8 cellular contexts compared by ENCODE assay signal in the genomic region with DNA sequence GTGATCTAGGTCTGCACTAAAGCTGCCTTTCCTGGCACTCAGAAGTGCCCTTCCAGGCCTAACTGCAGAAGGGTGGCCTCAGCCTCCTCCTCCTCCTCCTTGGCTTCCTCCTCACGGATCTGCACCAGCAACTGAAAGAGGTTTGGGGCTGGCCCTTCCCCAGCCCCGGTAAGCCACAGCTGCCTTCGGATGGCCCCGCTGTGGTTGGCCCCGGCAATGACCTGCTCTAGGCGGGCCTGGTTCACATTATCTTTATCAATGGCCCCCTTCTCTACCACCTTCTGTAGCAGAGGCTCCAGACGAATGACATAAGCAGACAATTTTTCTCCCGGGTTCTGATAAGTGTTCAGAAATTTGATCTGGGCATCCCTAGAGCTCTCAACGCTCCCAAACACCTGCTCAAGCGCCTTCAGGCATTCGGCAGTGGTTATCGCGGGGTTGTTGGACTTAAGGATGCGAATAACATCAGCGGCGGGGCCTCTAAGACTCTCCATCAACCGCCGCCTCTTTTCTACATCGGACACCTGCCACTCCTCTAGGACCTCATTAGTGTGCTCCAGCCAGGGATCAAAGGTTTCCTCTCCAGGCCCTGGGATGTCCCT. TPM values are rescaled to one million over a fixed set of nuclear protein-coding genes. Genes with fewer than 3 reads are reported as not detected.
DNase-seq lines count a peak whose midpoint lies in the region; ATAC-seq and TF ChIP-seq lines count a peak whose summit lies in the region.

No MANE protein-coding gene starts in this region.

- peak overlapping the region; percentile 97; the same call in 1 of the 2 replicates for H3K27ac Mint-ChIP-seq in WTC11

- peaks cover 4% of the 10 kb centered on the region for H3K27me3 Mint-ChIP-seq in WTC11 (ENCODE audit: low read depth)

- H3K4me1 Mint-ChIP-seq in WTC11: peaks cover 28% of the 10 kb centered on the region

- peaks cover 20% of the 10 kb centered on the region for H3K4me1 ChIP-seq in neuron (ENCODE audit: insufficient read depth, low read length)

- no peak overlapping the region for H2AFZ ChIP-seq in neuron (ENCODE audit: low read depth, low read length)

- CTCF ChIA-PET in WTC11 (lab: Charles Lee): interaction anchor here (0.8 to 2.9 kb wide), 5 partner anchors 16 to 142 kb away, joined by 3 to 12 read pairs (median 3); no protein-coding TSS in a partner anchor

- peak overlapping the region; percentile 97 for H3K4me3 ChIP-seq in neuron (ENCODE audit: low read length)

- H3K4me3 Mint-ChIP-seq in WTC11: peak overlapping the region; percentile 90

- ATAC-seq in WTC11 (peak; percentile 20), GM18868 (IDR thresholded peaks at IDR 0.05; ENCODE audit: unreplicated experiment) (no peak)

- DNase-seq in NK-92 treated with Interleukin-12 subunit alpha and Interleukin-12 subunit beta, amount 100 ng/mL, for 24 hours (lab: John Stamatoyannopoulos, UW): peak; percentile 45
- DNase-seq in NK-92 (lab: John Stamatoyannopoulos, UW; ENCODE audit: unreplicated experiment) (no peak), MV-4-11 (lab: John Stamatoyannopoulos, UW) (peak; percentile 54), WTC11 (ENCODE audit: low spot score) (no peak), erythroblast (lab: John Stamatoyannopoulos, UW) (peak; percentile 64), KG1 (lab: John Stamatoyannopoulos, UW) (no peak)

- peaks cover 11% of the 10 kb centered on the region for H3K36me3 ChIP-seq in neuron (ENCODE audit: insufficient read depth, low read length)

- no peak for TF ChIP-seq POLR2A in erythroblast (IDR thresholded peaks at IDR 0.05; ENCODE audit: low read length)

- POLR2A ChIA-PET in WTC11 (lab: Charles Lee): interaction anchor here (1.3 to 1.9 kb wide), 5 partner anchors 47 to 222 kb away, joined by 3 to 4 read pairs (median 3); a partner anchor contains a TSS

- no peaks in the 10 kb centered on the region for H3K27me3 ChIP-seq in neuron (ENCODE audit: insufficient read depth, low read length)

- H3K9me3 ChIP-seq in neuron (ENCODE audit: low read length): no peaks in the 10 kb centered on the region

- H3K9me3 Mint-ChIP-seq in WTC11: no peaks in the 10 kb centered on the region

- no peaks in the 10 kb centered on the region for H3K36me3 Mint-ChIP-seq in WTC11

- no peak for TF ChIP-seq CTCF in WTC11 (IDR thresholded peaks at IDR 0.05)

TF ChIP-seq in WTC11, 78 proteins besides CTCF, POLR2A, EP300 and RAD21:
- TF ChIP-seq, protein P1, sequence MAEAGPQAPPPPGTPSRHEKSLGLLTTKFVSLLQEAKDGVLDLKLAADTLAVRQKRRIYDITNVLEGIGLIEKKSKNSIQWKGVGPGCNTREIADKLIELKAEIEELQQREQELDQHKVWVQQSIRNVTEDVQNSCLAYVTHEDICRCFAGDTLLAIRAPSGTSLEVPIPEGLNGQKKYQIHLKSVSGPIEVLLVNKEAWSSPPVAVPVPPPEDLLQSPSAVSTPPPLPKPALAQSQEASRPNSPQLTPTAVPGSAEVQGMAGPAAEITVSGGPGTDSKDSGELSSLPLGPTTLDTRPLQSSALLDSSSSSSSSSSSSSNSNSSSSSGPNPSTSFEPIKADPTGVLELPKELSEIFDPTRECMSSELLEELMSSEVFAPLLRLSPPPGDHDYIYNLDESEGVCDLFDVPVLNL (CRISPR knock-in tag; IDR thresholded peaks at IDR 0.05; ENCODE audit: borderline replicate concordance, low read depth): no peak
- TF ChIP-seq ZNF263 (CRISPR knock-in tag; IDR thresholded peaks at IDR 0.05; ENCODE audit: low read depth) (0 out of 2 replicates have a peak, but pooled peaks have one; percentile 17), ZNF121 (CRISPR knock-in tag; IDR thresholded peaks at IDR 0.05) (peak; percentile 62), PRRX2 (CRISPR knock-in tag; IDR thresholded peaks at IDR 0.05) (no peak), ZNF671 (CRISPR knock-in tag; IDR thresholded peaks at IDR 0.05) (no peak)
- TF ChIP-seq, protein P2, sequence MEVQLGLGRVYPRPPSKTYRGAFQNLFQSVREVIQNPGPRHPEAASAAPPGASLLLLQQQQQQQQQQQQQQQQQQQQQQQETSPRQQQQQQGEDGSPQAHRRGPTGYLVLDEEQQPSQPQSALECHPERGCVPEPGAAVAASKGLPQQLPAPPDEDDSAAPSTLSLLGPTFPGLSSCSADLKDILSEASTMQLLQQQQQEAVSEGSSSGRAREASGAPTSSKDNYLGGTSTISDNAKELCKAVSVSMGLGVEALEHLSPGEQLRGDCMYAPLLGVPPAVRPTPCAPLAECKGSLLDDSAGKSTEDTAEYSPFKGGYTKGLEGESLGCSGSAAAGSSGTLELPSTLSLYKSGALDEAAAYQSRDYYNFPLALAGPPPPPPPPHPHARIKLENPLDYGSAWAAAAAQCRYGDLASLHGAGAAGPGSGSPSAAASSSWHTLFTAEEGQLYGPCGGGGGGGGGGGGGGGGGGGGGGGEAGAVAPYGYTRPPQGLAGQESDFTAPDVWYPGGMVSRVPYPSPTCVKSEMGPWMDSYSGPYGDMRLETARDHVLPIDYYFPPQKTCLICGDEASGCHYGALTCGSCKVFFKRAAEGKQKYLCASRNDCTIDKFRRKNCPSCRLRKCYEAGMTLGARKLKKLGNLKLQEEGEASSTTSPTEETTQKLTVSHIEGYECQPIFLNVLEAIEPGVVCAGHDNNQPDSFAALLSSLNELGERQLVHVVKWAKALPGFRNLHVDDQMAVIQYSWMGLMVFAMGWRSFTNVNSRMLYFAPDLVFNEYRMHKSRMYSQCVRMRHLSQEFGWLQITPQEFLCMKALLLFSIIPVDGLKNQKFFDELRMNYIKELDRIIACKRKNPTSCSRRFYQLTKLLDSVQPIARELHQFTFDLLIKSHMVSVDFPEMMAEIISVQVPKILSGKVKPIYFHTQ (CRISPR knock-in tag; IDR thresholded peaks at IDR 0.05): no peak
- TF ChIP-seq, protein P3, sequence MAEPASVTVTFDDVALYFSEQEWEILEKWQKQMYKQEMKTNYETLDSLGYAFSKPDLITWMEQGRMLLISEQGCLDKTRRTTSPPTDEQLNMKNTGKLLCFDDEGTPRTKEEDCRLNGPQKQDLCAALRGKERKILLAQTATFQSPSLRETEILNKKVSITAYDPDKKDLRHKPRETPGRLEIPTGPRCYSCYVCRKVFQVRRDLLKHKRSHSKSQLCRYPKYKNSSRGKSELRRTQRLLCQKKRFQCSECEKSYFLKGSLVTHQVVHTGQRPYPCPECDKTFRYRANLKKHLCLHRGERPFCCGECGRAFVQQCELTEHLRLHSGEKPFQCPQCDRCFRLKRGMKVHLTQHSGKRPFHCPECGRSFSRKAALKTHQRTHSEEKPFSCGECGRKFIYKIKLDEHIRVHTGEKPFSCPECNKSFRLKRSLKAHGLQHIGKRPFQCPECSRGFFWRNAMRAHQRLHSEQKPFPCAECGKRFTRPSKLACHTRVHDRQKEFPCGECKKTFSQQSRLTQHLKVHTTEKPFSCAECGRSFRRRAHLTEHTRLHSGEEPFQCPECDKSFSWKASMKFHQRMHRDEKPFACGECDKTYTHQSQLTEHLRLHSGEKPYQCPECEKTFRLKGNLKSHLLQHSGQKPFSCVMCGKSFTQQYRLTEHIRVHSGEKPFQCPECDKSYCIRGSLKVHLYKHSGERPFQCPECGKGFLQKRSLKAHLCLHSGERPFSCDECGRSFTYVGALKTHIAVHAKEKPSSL (CRISPR knock-in tag; conservative IDR thresholded peaks at IDR 0.05): no peak
TF ChIP-seq in WTC11: peak in this region for 2.

RNA-seq across cellular contexts. Expression of a gene that starts 1.5 kb away (rescaled TPM):
- total RNA-seq in WTC11 (2021): 46.0 to 50.2 TPM (median 49.6 TPM) in 3 replicates

Comparison
In these comparisons a context has a peak if more than half of its experiments do, and no peak if none do; other contexts are left out.
1. DNase-seq: peak in NK-92 treated with Interleukin-12 subunit alpha and Interleukin-12 subunit beta, amount 100 ng/mL, for 24 hours (single experiment), MV-4-11 (single experiment) and erythroblast (2 of 2); none in NK-92 (single experiment), WTC11 (single experiment) and KG1 (single experiment).